In genomic region chr2:41926614-41927580, GRCh38 we compare ENCODE assay signal across 16 cellular contexts.
DNase-seq lines count a peak whose midpoint lies in the region; ATAC-seq and TF ChIP-seq lines count a peak whose summit lies in the region.
"Had no signal": no experiment of that assay in that cellular context is flagged by ENCODE, and none has a peak within 500 bp of the region (broad histone marks: within the 10 kb centered on the region; RNA-seq: fewer than 3 reads in every experiment).

No MANE protein-coding gene starts in this region.

- H3K4me1 Mint-ChIP-seq in mesothelial cell of epicardium (peaks cover 62% of the 10 kb centered on the region), type B pancreatic cell (ENCODE audit: unreplicated experiment) (peaks cover 39% of the 10 kb centered on the region)
- H3K4me1 Mint-ChIP-seq: CD4-positive, CD25-positive, alpha-beta regulatory T cell; IgD-negative memory B cell; naive B cell had no signal

- H3K79me2 ChIP-seq in MM.1S (ENCODE audit: low read length): no peaks in the 10 kb centered on the region

- H3K27ac ChIP-seq in subcutaneous abdominal adipose tissue (ENCODE audit: low read depth, low read length) (peak overlapping the region; percentile 88), MM.1S (ENCODE audit: low read length) (no peak overlapping the region)

- H3F3A ChIP-seq in MM.1S (ENCODE audit: insufficient read depth, low read length): no peaks in the 10 kb centered on the region

- H2AFZ ChIP-seq in MM.1S (ENCODE audit: low read length): no peak overlapping the region

- no peaks in the 10 kb centered on the region for H3K36me3 ChIP-seq in MG63
- no peaks in the 10 kb centered on the region for H3K36me3 ChIP-seq in subcutaneous abdominal adipose tissue (ENCODE audit: control insufficient read depth in 5 of 5, insufficient read depth in 5 of 5, low read length in 5 of 5)
- H3K36me3 ChIP-seq in MM.1S (replicated peaks; ENCODE audit: insufficient read depth, low read length): no peaks in the 10 kb centered on the region

- no peaks in the 10 kb centered on the region for H3K9me2 ChIP-seq in MM.1S (replicated peaks; ENCODE audit: insufficient read depth, low read length)

- peak overlapping the region in 3 of 5 donors; percentile 2 to 63 (median 43) for H3K9ac ChIP-seq in subcutaneous abdominal adipose tissue (ENCODE audit: low read length in 5 of 5)
- no peak overlapping the region for H3K9ac ChIP-seq in MM.1S (ENCODE audit: low read length)

- H3K4me3 ChIP-seq in MG63 (no peak overlapping the region), subcutaneous abdominal adipose tissue (ENCODE audit: low read depth in 1 of 5, low read length in 5 of 5) (no peak overlapping the region), MM.1S (ENCODE audit: low read length) (no peak overlapping the region)

- H3K27ac Mint-ChIP-seq in mesothelial cell of epicardium (peak overlapping the region; percentile 59), type B pancreatic cell (no peak overlapping the region)
- H3K27ac Mint-ChIP-seq: naive B cell had no signal

- no peaks in the 10 kb centered on the region for H3K27me3 ChIP-seq in MG63
- H3K27me3 ChIP-seq in subcutaneous abdominal adipose tissue (ENCODE audit: control insufficient read depth in 5 of 5, insufficient read depth in 4 of 5, low read length in 5 of 5): no peaks in the 10 kb centered on the region
- no peaks in the 10 kb centered on the region for H3K27me3 ChIP-seq in MM.1S (replicated peaks; ENCODE audit: insufficient read depth, low read length)

- H3K27me3 Mint-ChIP-seq in mesothelial cell of epicardium (ENCODE audit: low read depth) (no peaks in the 10 kb centered on the region), type B pancreatic cell (peaks cover 13% of the 10 kb centered on the region)
- H3K27me3 Mint-ChIP-seq: CD4-positive, CD25-positive, alpha-beta regulatory T cell had no signal

- H3K4me2 ChIP-seq in MM.1S (ENCODE audit: low read depth, low read length): no peak overlapping the region

- H3K4me3 Mint-ChIP-seq in mesothelial cell of epicardium: no peak overlapping the region
- no peak overlapping the region for H3K4me3 Mint-ChIP-seq in type B pancreatic cell
- H3K4me3 Mint-ChIP-seq: CD4-positive, CD25-positive, alpha-beta regulatory T cell; IgD-negative memory B cell had no signal

- DNase-seq in MG63 (peak; percentile 78), fibroblast of gingiva (ENCODE audit: low read depth) (peak; percentile 58), mesothelial cell of epicardium (ENCODE audit: low spot score in 2 of 2, unreplicated experiment in 2 of 2) (no peak), MM.1S (no peak), type B pancreatic cell (ENCODE audit: extremely low spot score, unreplicated experiment) (no peak), GDM1 (lab: John Stamatoyannopoulos, UW) (no peak)
- DNase-seq: activated naive CD4-positive, alpha-beta T cell treated with anti-CD3 and anti-CD28 coated beads, Interleukin-2, amount 50 U/mL, for 16 hours; CD4-positive, CD25-positive, alpha-beta regulatory T cell; cortex of kidney; naive B cell; NCI-H1694 treated with DMSO at 0.1 percent for 48 hours; NCI-H69; SHP77 treated with DMSO at 0.1 percent for 48 hours had no signal

- ATAC-seq in GM18861 (IDR thresholded peaks at IDR 0.05; ENCODE audit: unreplicated experiment): no peak

- peaks cover 1% of the 10 kb centered on the region for H3K36me3 Mint-ChIP-seq in mesothelial cell of epicardium
- H3K36me3 Mint-ChIP-seq in type B pancreatic cell: no peaks in the 10 kb centered on the region
- H3K36me3 Mint-ChIP-seq: CD4-positive, CD25-positive, alpha-beta regulatory T cell; IgD-negative memory B cell had no signal

- H4K20me1 ChIP-seq in MM.1S (ENCODE audit: insufficient read depth, low read length): no peaks in the 10 kb centered on the region

- H3K9me3 Mint-ChIP-seq in mesothelial cell of epicardium (no peaks in the 10 kb centered on the region), type B pancreatic cell (no peaks in the 10 kb centered on the region)

- TF ChIP-seq CTCF in mesothelial cell of epicardium (IDR thresholded peaks at IDR 0.05; ENCODE audit: unreplicated experiment) (no peak), MM.1S (IDR thresholded peaks at IDR 0.05; ENCODE audit: low read length) (no peak), type B pancreatic cell (conservative IDR thresholded peaks at IDR 0.05) (no peak)

- peaks cover 14 to 74% (median 55%) of the 10 kb centered on the region in 5 donors for H3K4me1 ChIP-seq in subcutaneous abdominal adipose tissue (ENCODE audit: control insufficient read depth in 5 of 5, insufficient read depth in 5 of 5, low read length in 5 of 5)
- no peaks in the 10 kb centered on the region for H3K4me1 ChIP-seq in MM.1S (ENCODE audit: low read length)

- H3K9me3 ChIP-seq in MG63 (no peaks in the 10 kb centered on the region; the same call in 1 of the 2 replicates), subcutaneous abdominal adipose tissue (ENCODE audit: control insufficient read depth in 5 of 5, low read length in 5 of 5) (peaks cover 0 to 4% (median 0%) of the 10 kb centered on the region in 5 donors), MM.1S (replicated peaks; ENCODE audit: insufficient read depth, low read length) (no peaks in the 10 kb centered on the region)

Comparison
In these comparisons a context has a peak if more than half of its experiments do, and no peak if none do; other contexts are left out.
1. DNase-seq: peak in MG63 (single experiment) and fibroblast of gingiva (single experiment); none in mesothelial cell of epicardium (0 of 2), MM.1S (single experiment), type B pancreatic cell (single experiment) and GDM1 (single experiment).